22 cellular contexts compared by ENCODE assay signal in genomic region chr18:55650363-55650870, GRCh38.
DNase-seq lines count a peak whose midpoint lies in the region; ATAC-seq and TF ChIP-seq lines count a peak whose summit lies in the region.
"Had no signal": no experiment of that assay in that cellular context is flagged by ENCODE, and none has a peak within 500 bp of the region (broad histone marks: within the 10 kb centered on the region; RNA-seq: fewer than 3 reads in every experiment).

No MANE protein-coding gene starts in this region.

- no peaks in the 10 kb centered on the region for H3K27me3 Mint-ChIP-seq in GM23338 (ENCODE audit: insufficient read depth, low read depth, poor library complexity)
- H3K27me3 Mint-ChIP-seq: activated B cell treated with CpG ODN at 0.5 μM for 24 hours; activated naive CD4-positive, alpha-beta T cell treated with anti-CD3 and anti-CD28 coated beads, Interleukin-2, amount 50 U/mL, for 24 hours; CD4-positive, CD25-positive, alpha-beta regulatory T cell had no signal

- no peaks in the 10 kb centered on the region for H4K20me1 ChIP-seq in GM23338 (replicated peaks; ENCODE audit: insufficient read depth)
- no peaks in the 10 kb centered on the region for H4K20me1 ChIP-seq in osteoblast (ENCODE audit: insufficient read depth, low read length)
- no peaks in the 10 kb centered on the region for H4K20me1 ChIP-seq in SK-N-SH (ENCODE audit: insufficient read depth)

- H3K9ac ChIP-seq in adipocyte (ENCODE audit: low read length) (no peak overlapping the region), SK-N-SH (no peak overlapping the region)

- TF ChIP-seq EP300 in SK-N-SH (IDR thresholded peaks at IDR 0.05; ENCODE audit: borderline replicate concordance in 1 of 2, low read depth in 1 of 2, low read length in 1 of 2): no peak

- H3K27ac Mint-ChIP-seq in GM23338: no peak overlapping the region
- H3K27ac Mint-ChIP-seq: activated B cell treated with CpG ODN at 0.5 μM for 24 hours; activated naive CD4-positive, alpha-beta T cell treated with anti-CD3 and anti-CD28 coated beads, Interleukin-2, amount 50 U/mL, for 24 hours; CD4-positive, CD25-positive, alpha-beta regulatory T cell had no signal

- POLR2A ChIA-PET in SK-N-SH (lab: Yijun Ruan, JAX): no interaction called here

- CTCF ChIA-PET in SK-N-SH (lab: Yijun Ruan, JAX): no interaction called here

- no peak overlapping the region for H3K27ac ChIP-seq in GM23338 (ENCODE audit: low read depth)
- no peak overlapping the region for H3K27ac ChIP-seq in osteoblast (ENCODE audit: low read depth, low read length)
- H3K27ac ChIP-seq in SK-N-SH (ENCODE audit: low read depth in 2 of 2, low read length in 1 of 2): no peak overlapping the region
- H3K27ac ChIP-seq: lower lobe of right lung, neutrophil, psoas muscle, tibial nerve had no signal

- no peaks in the 10 kb centered on the region for H3K9me3 Mint-ChIP-seq in GM23338
- H3K9me3 Mint-ChIP-seq: activated B cell treated with CpG ODN at 0.5 μM for 24 hours; activated naive CD4-positive, alpha-beta T cell treated with anti-CD3 and anti-CD28 coated beads, Interleukin-2, amount 50 U/mL, for 24 hours had no signal

- H3K9me3 ChIP-seq in adipocyte (ENCODE audit: control insufficient read depth, low read length): no peaks in the 10 kb centered on the region
- no peaks in the 10 kb centered on the region for H3K9me3 ChIP-seq in osteoblast (ENCODE audit: low read depth, low read length)
- no peaks in the 10 kb centered on the region for H3K9me3 ChIP-seq in SK-N-SH
- H3K9me3 ChIP-seq: lower lobe of right lung, neutrophil, psoas muscle, tibial nerve had no signal

- DNase-seq in GM23338 (ENCODE audit: low spot score) (no peak), adipocyte (ENCODE audit: low read depth) (peak; percentile 6), fibroblast of peridontal ligament (ENCODE audit: extremely low read depth) (peak; percentile 6), osteoblast (ENCODE audit: insufficient read length, low spot score, missing footprints) (no peak), activated gamma-delta T cell (lab: John Stamatoyannopoulos, UW) (no peak), SW 1271 (lab: John Stamatoyannopoulos, UW) (no peak), SK-N-SH (no peak), H4 (ENCODE audit: low spot score) (no peak)
- DNase-seq: activated B cell treated with CpG ODN at 0.5 μM for 24 hours; CD4-positive, CD25-positive, alpha-beta regulatory T cell; effector CD4-positive, alpha-beta T cell; KBM-7; kidney; lower lobe of right lung; NCI-H1694; NCI-H2171 treated with DMSO at 0.1 percent for 48 hours; NCI-H69; psoas muscle had no signal

- no peaks in the 10 kb centered on the region for H3K4me1 ChIP-seq in GM23338 (ENCODE audit: insufficient read depth)
- H3K4me1 ChIP-seq in adipocyte (ENCODE audit: control insufficient read depth, insufficient read depth, low read length): peaks cover 14% of the 10 kb centered on the region
- peaks cover 3% of the 10 kb centered on the region for H3K4me1 ChIP-seq in osteoblast (ENCODE audit: insufficient read depth, low read length)
- no peaks in the 10 kb centered on the region for H3K4me1 ChIP-seq in SK-N-SH (ENCODE audit: control insufficient read depth in 1 of 2, insufficient read depth in 2 of 2, low read depth in 1 of 2, low read length in 1 of 2)
- H3K4me1 ChIP-seq: lower lobe of right lung, psoas muscle, tibial nerve had no signal

- H3K36me3 ChIP-seq in GM23338 (ENCODE audit: insufficient read depth) (no peaks in the 10 kb centered on the region), adipocyte (ENCODE audit: control insufficient read depth, insufficient read depth, low read length, severe bottlenecking) (no peaks in the 10 kb centered on the region), osteoblast (ENCODE audit: insufficient read depth, low read length) (no peaks in the 10 kb centered on the region), SK-N-SH (replicated peaks in 1 of 2; ENCODE audit: control insufficient read depth in 1 of 2, insufficient read depth in 2 of 2, low read length in 1 of 2) (no peaks in the 10 kb centered on the region)
- H3K36me3 ChIP-seq: lower lobe of right lung, neutrophil, tibial nerve had no signal

- ATAC-seq in GM23338: no peak
- ATAC-seq: esophagus mucosa, lower lobe of right lung, psoas muscle had no signal

- H3K27me3 ChIP-seq in GM23338 (ENCODE audit: insufficient read depth) (no peaks in the 10 kb centered on the region), adipocyte (replicated peaks; ENCODE audit: control insufficient read depth, insufficient read depth, low read length) (no peaks in the 10 kb centered on the region), osteoblast (ENCODE audit: insufficient read depth, low read length) (no peaks in the 10 kb centered on the region), SK-N-SH (ENCODE audit: insufficient read depth) (no peaks in the 10 kb centered on the region)
- H3K27me3 ChIP-seq: neutrophil, tibial nerve had no signal

- peaks cover 13% of the 10 kb centered on the region; the same call in 1 of the 2 replicates for H3K9me2 ChIP-seq in GM23338 (ENCODE audit: insufficient read depth)
- H3K9me2 ChIP-seq in SK-N-SH: no peaks in the 10 kb centered on the region

- 62% methylated on average over 4 of the region's 4 CpGs for WGBS in SK-N-SH (ENCODE audit: low lambda C conversion rate)

- no peak overlapping the region for H3K4me3 ChIP-seq in GM23338
- no peak overlapping the region for H3K4me3 ChIP-seq in adipocyte (ENCODE audit: low read length)
- no peak overlapping the region for H3K4me3 ChIP-seq in osteoblast (ENCODE audit: insufficient read depth, low read length)
- no peak overlapping the region for H3K4me3 ChIP-seq in SK-N-SH (ENCODE audit: low read depth in 2 of 2, low read length in 1 of 2)
- H3K4me3 ChIP-seq: lower lobe of right lung, psoas muscle, tibial nerve had no signal

- H2AFZ ChIP-seq in GM23338 (peak overlapping the region; percentile 20; the same call in 1 of the 2 replicates), osteoblast (ENCODE audit: low read length) (peak overlapping the region; percentile 34), SK-N-SH (ENCODE audit: low read depth) (no peak overlapping the region)

- H3K4me2 ChIP-seq in GM23338 (no peak overlapping the region), osteoblast (ENCODE audit: insufficient read depth, low read length) (no peak overlapping the region), SK-N-SH (no peak overlapping the region)

- H3K36me3 Mint-ChIP-seq in GM23338 (ENCODE audit: low read depth): no peaks in the 10 kb centered on the region
- H3K36me3 Mint-ChIP-seq: activated naive CD4-positive, alpha-beta T cell treated with anti-CD3 and anti-CD28 coated beads, Interleukin-2, amount 50 U/mL, for 24 hours; CD4-positive, CD25-positive, alpha-beta regulatory T cell had no signal

- no peak overlapping the region for H3K4me3 Mint-ChIP-seq in GM23338
- H3K4me3 Mint-ChIP-seq: activated B cell treated with CpG ODN at 0.5 μM for 24 hours; activated naive CD4-positive, alpha-beta T cell treated with anti-CD3 and anti-CD28 coated beads, Interleukin-2, amount 50 U/mL, for 24 hours; CD4-positive, CD25-positive, alpha-beta regulatory T cell had no signal

- TF ChIP-seq CTCF in GM23338 (conservative IDR thresholded peaks at IDR 0.05; ENCODE audit: low read depth in 2 of 2) (no peak), osteoblast (IDR thresholded peaks at IDR 0.05; ENCODE audit: extremely low read depth, low read depth, low read length) (no peak), SK-N-SH (IDR thresholded peaks at IDR 0.05) (no peak)

- H3F3A ChIP-seq in GM23338 (replicated peaks; ENCODE audit: low read depth) (no peaks in the 10 kb centered on the region), SK-N-SH (replicated peaks; ENCODE audit: insufficient read depth) (no peaks in the 10 kb centered on the region)

- TF ChIP-seq RAD21 in SK-N-SH (IDR thresholded peaks at IDR 0.05; ENCODE audit: low read length): no peak

- H3K79me2 ChIP-seq in GM23338 (replicated peaks; ENCODE audit: insufficient read depth): no peaks in the 10 kb centered on the region
- no peaks in the 10 kb centered on the region for H3K79me2 ChIP-seq in osteoblast (ENCODE audit: insufficient read depth, low read length)
- no peaks in the 10 kb centered on the region for H3K79me2 ChIP-seq in SK-N-SH (ENCODE audit: insufficient read depth)

- H3K4me1 Mint-ChIP-seq in GM23338: no peaks in the 10 kb centered on the region
- H3K4me1 Mint-ChIP-seq: activated B cell treated with CpG ODN at 0.5 μM for 24 hours; activated naive CD4-positive, alpha-beta T cell treated with anti-CD3 and anti-CD28 coated beads, Interleukin-2, amount 50 U/mL, for 24 hours; CD4-positive, CD25-positive, alpha-beta regulatory T cell had no signal

TF ChIP-seq in GM23338, 12 proteins besides CTCF, POLR2A, EP300 and RAD21 (continues in another document):
- TF ChIP-seq CREB1 (CRISPR knock-in tag; IDR thresholded peaks at IDR 0.05; ENCODE audit: low read depth) (no peak), EZH2phosphoT487 (IDR thresholded peaks at IDR 0.05; ENCODE audit: unreplicated experiment) (no peak), ZNF331 (CRISPR knock-in tag; IDR thresholded peaks at IDR 0.05; ENCODE audit: low read depth) (no peak)

TF ChIP-seq in SK-N-SH, 30 proteins besides CTCF, POLR2A, EP300 and RAD21 (continues in another document):
- TF ChIP-seq FOXJ3 (CRISPR knock-in tag; IDR thresholded peaks at IDR 0.05) (no peak), ZBTB33 (IDR thresholded peaks at IDR 0.05; ENCODE audit: borderline replicate concordance, low read depth) (no peak), TEAD4 (IDR thresholded peaks at IDR 0.05; ENCODE audit: borderline replicate concordance, insufficient read depth) (no peak), MAX (IDR thresholded peaks at IDR 0.05; ENCODE audit: low read depth) (no peak), NRF1 (IDR thresholded peaks at IDR 0.05; ENCODE audit: low read depth, low read length) (no peak)

Comparison
In these comparisons a context has a peak if more than half of its experiments do, and no peak if none do; other contexts are left out.
1. DNase-seq: peak in adipocyte (single experiment) and fibroblast of peridontal ligament (single experiment); none in GM23338 (single experiment), osteoblast (single experiment), activated gamma-delta T cell (single experiment), SW 1271 (0 of 2), SK-N-SH (single experiment) and H4 (single experiment).